ENCODE assay signal across 18 cellular contexts in the genomic region with DNA sequence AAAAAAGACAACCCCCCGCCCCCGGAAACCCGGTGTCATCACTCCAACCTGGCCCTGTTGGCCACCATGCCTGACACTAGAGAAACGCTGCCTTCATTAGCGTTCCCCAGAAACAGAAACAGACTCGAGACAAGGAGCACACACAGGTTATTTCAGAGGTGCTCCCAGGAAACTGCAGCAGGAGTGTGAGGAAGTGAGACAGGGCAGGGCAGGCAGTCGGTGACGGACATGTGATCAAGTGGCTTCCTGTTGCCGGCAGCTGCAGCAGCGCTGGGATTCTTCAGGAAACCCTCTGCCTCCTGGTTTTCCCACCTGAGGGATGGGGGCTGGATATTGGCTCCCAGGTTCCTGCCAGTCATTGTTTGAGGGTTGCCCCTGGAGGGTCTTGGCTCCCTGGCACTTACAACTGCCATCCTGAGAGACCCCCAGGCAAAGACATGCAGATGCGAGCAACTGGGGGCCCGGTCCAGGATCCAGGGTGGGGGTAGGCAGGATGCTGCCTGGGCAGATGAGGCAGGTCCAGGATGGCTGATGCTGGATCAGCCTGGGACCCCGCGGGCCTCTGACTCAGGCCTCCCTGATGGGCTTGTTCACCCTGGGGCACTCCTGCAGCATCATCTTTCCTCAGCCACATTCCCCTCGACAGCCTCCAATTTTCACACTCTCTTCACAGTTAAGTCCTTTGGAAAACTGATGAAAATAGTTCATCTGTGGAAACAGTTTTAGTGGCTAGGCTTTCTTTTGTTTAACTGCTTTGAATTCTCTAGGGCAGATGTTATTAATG.
"Had no signal": no experiment of that assay in that cellular context is flagged by ENCODE, and none has a peak within 500 bp of the region (broad histone marks: within the 10 kb centered on the region; RNA-seq: fewer than 3 reads in every experiment).

No MANE protein-coding gene starts in this region.

- H3K27ac ChIP-seq: spleen had no signal

- H3K36me3 ChIP-seq: spleen had no signal

- H3K9me3 Mint-ChIP-seq: activated T-cell treated with anti-CD3 and anti-CD28 coated beads, Interleukin-2, amount 50 U/mL, for 72 hours; natural killer cell treated with Interleukin-12 subunit alpha and Interleukin-12 subunit beta and Interleukin-15 and Interleukin-18, amount 100 ng/mL, for 72 hours; stimulated activated memory B cell treated with anti-CD40 and anti-IgM and Interleukin-4, amounts not matched to agents 10 μg/mL and 1 μg/mL and 100 μg/mL, for 72 hours; T-cell had no signal

- H3K36me3 Mint-ChIP-seq: natural killer cell treated with Interleukin-12 subunit alpha and Interleukin-12 subunit beta and Interleukin-15 and Interleukin-18, amount 100 ng/mL, for 72 hours; stimulated activated memory B cell treated with anti-CD40 and anti-IgM and Interleukin-4, amounts not matched to agents 10 μg/mL and 1 μg/mL and 100 μg/mL, for 72 hours; T-cell had no signal

- H3K4me3 ChIP-seq: lung, spleen had no signal

- H3K4me3 Mint-ChIP-seq: activated T-cell treated with anti-CD3 and anti-CD28 coated beads, Interleukin-2, amount 50 U/mL, for 72 hours; natural killer cell treated with Interleukin-12 subunit alpha and Interleukin-12 subunit beta and Interleukin-15 and Interleukin-18, amount 100 ng/mL, for 72 hours; stimulated activated memory B cell treated with anti-CD40 and anti-IgM and Interleukin-4, amounts not matched to agents 10 μg/mL and 1 μg/mL and 100 μg/mL, for 72 hours had no signal

- H3K27ac Mint-ChIP-seq: activated T-cell treated with anti-CD3 and anti-CD28 coated beads, Interleukin-2, amount 50 U/mL, for 72 hours; natural killer cell treated with Interleukin-12 subunit alpha and Interleukin-12 subunit beta and Interleukin-15 and Interleukin-18, amount 100 ng/mL, for 72 hours; progenitor cell of endocrine pancreas; stimulated activated memory B cell treated with anti-CD40 and anti-IgM and Interleukin-4, amounts not matched to agents 10 μg/mL and 1 μg/mL and 100 μg/mL, for 72 hours had no signal

- H3K9me3 ChIP-seq: spleen had no signal

- H3K27me3 Mint-ChIP-seq: stimulated activated memory B cell treated with anti-CD40 and anti-IgM and Interleukin-4, amounts not matched to agents 10 μg/mL and 1 μg/mL and 100 μg/mL, for 72 hours had no signal

- ATAC-seq: activated T-cell treated with anti-CD3 and anti-CD28 coated beads, Interleukin-2, amount 50 U/mL, for 72 hours; left cardiac atrium; natural killer cell treated with Interleukin-12 subunit alpha and Interleukin-12 subunit beta and Interleukin-15 and Interleukin-18, amount 100 ng/mL, for 72 hours; sciatic nerve; stimulated activated memory B cell treated with anti-CD40 and anti-IgM and Interleukin-4, amounts not matched to agents 10 μg/mL and 1 μg/mL and 100 μg/mL, for 72 hours had no signal

- DNase-seq: activated CD4-positive, alpha-beta T cell treated with anti-CD3 and anti-CD28 coated beads, Interleukin-2, amount 50 U/mL, for 48 hours; activated CD4-positive, CD25-positive, alpha-beta regulatory T cell; activated CD8-positive, alpha-beta memory T cell treated with anti-CD3 and anti-CD28 coated beads, Interleukin-2, amount 50 U/mL, for 4 hours; activated gamma-delta T cell treated with Interleukin-2 at 50 U/mL for 16 hours; activated T-cell treated with anti-CD3 and anti-CD28 coated beads, Interleukin-2, amount 50 U/mL, for 72 hours; dermis blood vessel endothelial cell; hippocampal formation; left cardiac atrium; occipital lobe; spleen; stimulated activated CD4-positive, alpha-beta T cell treated with anti-CD3 and anti-CD28 coated beads, Interleukin-1b, Interleukin-23, amount 100 ng/mL, for 48 hours; T-cell; trophoblast cell had no signal

- H3K4me1 Mint-ChIP-seq: stimulated activated memory B cell treated with anti-CD40 and anti-IgM and Interleukin-4, amounts not matched to agents 10 μg/mL and 1 μg/mL and 100 μg/mL, for 72 hours had no signal
